In genomic region chr4:139594591-139595185, GRCh38 we compare ENCODE assay signal across 2 cellular contexts.
TF ChIP-seq lines count a peak whose summit lies in the region.

No MANE protein-coding gene starts in this region.

TF ChIP-seq in HEK293, 187 proteins besides CTCF, POLR2A, EP300 and RAD21:
- TF ChIP-seq ZNF449 (tag by site-specific recombination; IDR thresholded peaks at IDR 0.05) (peak; percentile 98), YY2 (tag by site-specific recombination; IDR thresholded peaks at IDR 0.05) (no peak), ZNF121 (tag by site-specific recombination; IDR thresholded peaks at IDR 0.05) (peak; percentile 64)
TF ChIP-seq in HEK293: peak in this region for 2.

TF ChIP-seq in K562, 482 proteins besides CTCF, POLR2A, EP300 and RAD21:
- TF ChIP-seq ZNF121 (CRISPR knock-in tag; conservative IDR thresholded peaks at IDR 0.05) (peak; percentile 52), ZNF79 (CRISPR knock-in tag; IDR thresholded peaks at IDR 0.05; ENCODE audit: low read depth) (no peak), PCBP1 (IDR thresholded peaks at IDR 0.05; ENCODE audit: low read depth, low read length, poor library complexity, severe bottlenecking) (no peak), EGR1 (conservative IDR thresholded peaks at IDR 0.05) (no peak), ETS1 (conservative IDR thresholded peaks at IDR 0.05; ENCODE audit: control insufficient read depth, low read depth, low read length) (no peak), LEF1 (IDR thresholded peaks at IDR 0.05) (no peak)
